1 cellular context compared by ENCODE assay signal in genomic region chr5:159982421-159983173, GRCh38.
TF ChIP-seq lines count a peak whose summit lies in the region.

No MANE protein-coding gene starts in this region.

TF ChIP-seq in HCT116, 20 proteins besides CTCF, POLR2A, EP300 and RAD21 (continued from another document):
- no peak for TF ChIP-seq ZBTB33 (IDR thresholded peaks at IDR 0.05; ENCODE audit: extremely low read depth, insufficient replicate concordance, low read length)
